In genomic region chr2:110752871-110753270, GRCh38 we compare ENCODE assay signal across 32 cellular contexts. TPM values are rescaled to one million over a fixed set of nuclear protein-coding genes. Genes with fewer than 3 reads are reported as not detected.
"Had no signal": no experiment of that assay in that cellular context is flagged by ENCODE, and none has a peak within 500 bp of the region (broad histone marks: within the 10 kb centered on the region; RNA-seq: fewer than 3 reads in every experiment).

No MANE protein-coding gene starts in this region.

- ATAC-seq: gastrocnemius medialis; left lobe of liver; mucosa of descending colon; natural killer cell treated with Interleukin-12 subunit alpha and Interleukin-12 subunit beta and Interleukin-15 and Interleukin-18, amount 100 ng/mL, for 72 hours; sciatic nerve; stimulated activated naive B cell treated with anti-CD40 and anti-IgM and Interleukin-4, amounts not matched to agents 10 μg/mL and 1 μg/mL and 100 μg/mL, for 72 hours had no signal

- H3K4me1 ChIP-seq: gastrocnemius medialis, prostate gland, right atrium auricular region had no signal

- H3K4me3 ChIP-seq: coronary artery, gastrocnemius medialis, lung, mucosa of descending colon, prostate gland, right atrium auricular region, thoracic aorta, tibial nerve, upper lobe of left lung had no signal

- H3K4me1 Mint-ChIP-seq: mesothelial cell of epicardium, neural crest cell had no signal

- FAIRE-seq: endometrium, kidney had no signal

- H3K27ac ChIP-seq: coronary artery, gastrocnemius medialis, prostate gland, right atrium auricular region, thoracic aorta, tibial nerve, upper lobe of left lung had no signal

- DNase-seq: dermis blood vessel endothelial cell; effector memory CD4-positive, alpha-beta T cell; foreskin fibroblast; gastrocnemius medialis; head of caudate nucleus; kidney; mucosa of descending colon; naive B cell; nucleus accumbens; stimulated activated CD4-positive, alpha-beta T cell treated with anti-CD3 and anti-CD28 coated beads, Interleukin-2, amount 100 ng/mL, for 24 hours; stimulated activated CD4-positive, alpha-beta T cell treated with anti-CD3 and anti-CD28 coated beads, Interleukin-4, amount 100 ng/mL, for 24 hours; stimulated activated naive B cell treated with anti-CD40 and anti-IgM and Interleukin-4, amounts not matched to agents 10 μg/mL and 1 μg/mL and 100 μg/mL, for 72 hours; upper lobe of left lung had no signal

- H3K27ac Mint-ChIP-seq: memory B cell; mesothelial cell of epicardium; naive B cell; natural killer cell treated with Interleukin-12 subunit alpha and Interleukin-12 subunit beta and Interleukin-15 and Interleukin-18, amount 100 ng/mL, for 72 hours; stimulated activated naive B cell treated with anti-CD40 and anti-IgM and Interleukin-4, amounts not matched to agents 10 μg/mL and 1 μg/mL and 100 μg/mL, for 72 hours; stimulated activated naive CD8-positive, alpha-beta T cell treated with anti-CD3 and anti-CD28 coated beads, Interleukin-15, Interleukin-2, amounts not matched to agents 100 ng/mL and 50 ng/mL, for 24 hours had no signal

- H3K36me3 ChIP-seq: gastrocnemius medialis, prostate gland, right atrium auricular region, thoracic aorta, tibial nerve, upper lobe of left lung had no signal

- H3K4me3 Mint-ChIP-seq: memory B cell; mesothelial cell of epicardium; naive B cell; natural killer cell treated with Interleukin-12 subunit alpha and Interleukin-12 subunit beta and Interleukin-15 and Interleukin-18, amount 100 ng/mL, for 72 hours; neural crest cell; stimulated activated naive B cell treated with anti-CD40 and anti-IgM and Interleukin-4, amounts not matched to agents 10 μg/mL and 1 μg/mL and 100 μg/mL, for 72 hours; stimulated activated naive CD8-positive, alpha-beta T cell treated with anti-CD3 and anti-CD28 coated beads, Interleukin-15, Interleukin-2, amounts not matched to agents 100 ng/mL and 50 ng/mL, for 24 hours had no signal

- H3K9me3 ChIP-seq: gastrocnemius medialis, mucosa of descending colon, prostate gland, right atrium auricular region, thoracic aorta, upper lobe of left lung had no signal

- H3K9me3 Mint-ChIP-seq: memory B cell; naive B cell; natural killer cell treated with Interleukin-12 subunit alpha and Interleukin-12 subunit beta and Interleukin-15 and Interleukin-18, amount 100 ng/mL, for 72 hours; neural crest cell; stimulated activated naive B cell treated with anti-CD40 and anti-IgM and Interleukin-4, amounts not matched to agents 10 μg/mL and 1 μg/mL and 100 μg/mL, for 72 hours; stimulated activated naive CD8-positive, alpha-beta T cell treated with anti-CD3 and anti-CD28 coated beads, Interleukin-15, Interleukin-2, amounts not matched to agents 100 ng/mL and 50 ng/mL, for 24 hours had no signal

- H3K36me3 Mint-ChIP-seq: memory B cell; mesothelial cell of epicardium; naive B cell; natural killer cell treated with Interleukin-12 subunit alpha and Interleukin-12 subunit beta and Interleukin-15 and Interleukin-18, amount 100 ng/mL, for 72 hours; stimulated activated naive B cell treated with anti-CD40 and anti-IgM and Interleukin-4, amounts not matched to agents 10 μg/mL and 1 μg/mL and 100 μg/mL, for 72 hours had no signal

- H3K27me3 ChIP-seq: gastrocnemius medialis, right atrium auricular region, tibial nerve, upper lobe of left lung had no signal

RNA-seq across cellular contexts. Expression of gene ACOXL, which starts 20.5 kb away (rescaled TPM):
- total RNA-seq: dermis blood vessel endothelial cell, gastrocnemius medialis, glomerular endothelial cell, left lobe of liver, liver, neural crest cell, osteocyte, sciatic nerve, skeletal muscle tissue, thoracic aorta had no signal
- polyA plus RNA-seq: esophagus had no signal
